ENCODE assay signal across 1 cellular context in the genomic region with DNA sequence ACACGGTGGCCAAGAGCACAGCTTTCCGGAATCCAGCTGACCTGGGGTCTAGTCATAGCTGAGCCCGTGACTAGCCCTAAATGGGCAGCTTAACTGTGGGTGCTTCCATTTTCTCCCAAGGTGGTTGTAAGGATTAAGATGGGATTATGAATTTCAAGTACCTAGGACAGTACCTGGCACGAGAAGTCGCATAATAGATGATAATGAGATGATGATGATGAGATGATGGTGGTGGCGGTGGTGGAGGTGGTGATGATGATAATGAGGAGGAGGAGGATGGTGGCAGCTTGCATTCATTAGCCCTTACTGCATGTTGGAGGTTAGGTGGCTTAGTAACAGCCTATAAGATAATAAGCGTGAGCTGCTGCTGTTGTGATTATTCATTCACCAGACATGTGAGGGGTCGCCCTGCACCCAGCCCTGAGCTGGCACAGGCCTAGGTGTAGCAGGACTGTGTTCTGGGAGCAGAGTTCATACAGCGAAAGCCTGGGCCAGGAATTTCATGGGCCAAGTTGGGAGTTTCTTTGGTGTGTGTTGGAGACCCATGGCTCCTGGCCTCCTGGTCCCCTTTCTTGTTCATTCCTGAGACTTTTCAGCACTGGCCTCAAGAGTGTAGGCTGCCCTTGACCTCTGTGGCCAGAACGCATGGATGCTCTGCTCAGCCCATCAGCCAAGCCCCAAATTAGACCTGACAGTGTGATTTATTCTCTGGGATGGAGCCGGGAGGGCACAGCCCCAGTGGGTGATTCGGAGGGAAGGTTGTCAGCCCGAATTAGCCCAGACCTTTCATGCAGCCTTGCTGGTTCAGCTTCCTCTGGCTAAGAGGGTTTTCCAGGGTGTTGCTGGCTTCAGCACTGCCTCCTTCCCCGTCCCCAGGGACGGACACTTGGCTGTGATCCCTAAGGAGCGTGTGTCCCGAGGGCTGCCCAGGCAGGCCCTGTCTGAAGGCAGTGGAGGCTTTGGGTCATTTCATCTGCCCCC.
TF ChIP-seq lines count a peak whose summit lies in the region.

No MANE protein-coding gene starts in this region.

TF ChIP-seq in K562, 482 proteins besides CTCF, POLR2A, EP300 and RAD21 (continued from another document):
- TF ChIP-seq, protein P1, sequence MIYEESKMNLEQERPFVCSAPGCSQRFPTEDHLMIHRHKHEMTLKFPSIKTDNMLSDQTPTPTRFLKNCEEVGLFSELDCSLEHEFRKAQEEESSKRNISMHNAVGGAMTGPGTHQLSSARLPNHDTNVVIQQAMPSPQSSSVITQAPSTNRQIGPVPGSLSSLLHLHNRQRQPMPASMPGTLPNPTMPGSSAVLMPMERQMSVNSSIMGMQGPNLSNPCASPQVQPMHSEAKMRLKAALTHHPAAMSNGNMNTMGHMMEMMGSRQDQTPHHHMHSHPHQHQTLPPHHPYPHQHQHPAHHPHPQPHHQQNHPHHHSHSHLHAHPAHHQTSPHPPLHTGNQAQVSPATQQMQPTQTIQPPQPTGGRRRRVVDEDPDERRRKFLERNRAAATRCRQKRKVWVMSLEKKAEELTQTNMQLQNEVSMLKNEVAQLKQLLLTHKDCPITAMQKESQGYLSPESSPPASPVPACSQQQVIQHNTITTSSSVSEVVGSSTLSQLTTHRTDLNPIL (CRISPR knock-in tag; IDR thresholded peaks at IDR 0.05): no peak
TF ChIP-seq in K562: peak in this region for 1.
